In genomic region chr5:128271859-128272446, GRCh38 we compare ENCODE assay signal across 13 cellular contexts.
DNase-seq lines count a peak whose midpoint lies in the region; ATAC-seq lines count a peak whose summit lies in the region.
"Had no signal": no experiment of that assay in that cellular context is flagged by ENCODE, and none has a peak within 500 bp of the region (broad histone marks: within the 10 kb centered on the region; RNA-seq: fewer than 3 reads in every experiment).

No MANE protein-coding gene starts in this region.

- intact Hi-C loops in Right ventricle myocardium inferior (cut with DNase I) (loop anchor here (10.0 kb wide), 1 partner anchor 653 kb away; no protein-coding TSS in a partner anchor), cardiac septum (cut with DNase I) (no loop called here)

- H3K27me3 ChIP-seq in adipocyte (replicated peaks; ENCODE audit: control insufficient read depth, insufficient read depth, low read length): no peaks in the 10 kb centered on the region

- DNase-seq in Right ventricle myocardium inferior (ENCODE audit: missing footprints) (no peak), cardiac septum (ENCODE audit: low spot score) (no peak), adipocyte (ENCODE audit: low read depth) (peak; percentile 69), glomerular endothelial cell (ENCODE audit: extremely low read depth, low read depth, low spot score) (peak; percentile 86), stromal cell of bone marrow (ENCODE audit: low read depth) (peak; percentile 42), HuH-7 (ENCODE audit: low spot score) (no peak)
- no peak for DNase-seq in activated CD8-positive, alpha-beta memory T cell treated with anti-CD3 and anti-CD28 coated beads for 24 hours
- DNase-seq: AML-193; MM.1S; small intestine; stimulated activated naive CD8-positive, alpha-beta T cell treated with anti-CD3 and anti-CD28 coated beads, Interleukin-15, Interleukin-2, amounts not matched to agents 100 U/mL and 50 U/mL, for 24 hours had no signal

- H3K9ac ChIP-seq in adipocyte (ENCODE audit: low read length): no peak overlapping the region

- H3K36me3 ChIP-seq in adipocyte (ENCODE audit: control insufficient read depth, insufficient read depth, low read length, severe bottlenecking): peaks cover 93% of the 10 kb centered on the region

- peaks cover 5% of the 10 kb centered on the region for H3K4me1 ChIP-seq in adipocyte (ENCODE audit: control insufficient read depth, insufficient read depth, low read length)

- no peaks in the 10 kb centered on the region for H3K9me3 ChIP-seq in adipocyte (ENCODE audit: control insufficient read depth, low read length)

- H3K4me3 ChIP-seq in adipocyte (ENCODE audit: low read length): no peak overlapping the region
- H3K4me3 ChIP-seq: lung had no signal

- ATAC-seq in Right ventricle myocardium inferior (peak; percentile 94), HG02678 (IDR thresholded peaks at IDR 0.05; ENCODE audit: unreplicated experiment) (no peak)
- ATAC-seq: stimulated activated naive CD8-positive, alpha-beta T cell treated with anti-CD3 and anti-CD28 coated beads, Interleukin-15, Interleukin-2, amounts not matched to agents 100 U/mL and 50 U/mL, for 24 hours had no signal

Comparison
In these comparisons a context has a peak if more than half of its experiments do, and no peak if none do; other contexts are left out.
1. DNase-seq: peak in adipocyte (single experiment), glomerular endothelial cell (single experiment) and stromal cell of bone marrow (single experiment); none in Right ventricle myocardium inferior (single experiment), cardiac septum (single experiment), HuH-7 (single experiment) and activated CD8-positive, alpha-beta memory T cell treated with anti-CD3 and anti-CD28 coated beads for 24 hours (single experiment).